In genomic region chr1:42681771-42682483, GRCh38 we compare ENCODE assay signal across 8 cellular contexts. TPM values are rescaled to one million over a fixed set of nuclear protein-coding genes. Genes with fewer than 3 reads are reported as not detected.
DNase-seq lines count a peak whose midpoint lies in the region; ATAC-seq and TF ChIP-seq lines count a peak whose summit lies in the region.

Gene YBX1, plus strand, starts transcription at chr1:42682418. Its CDS starts 148 bp downstream, at chr1:42682566.

- peak within 1 kb of the TSS; percentile 94 for H3K27ac ChIP-seq in upper lobe of right lung

- intact Hi-C loops in T-helper 1 cell treated with Interleukin-12 subunit alpha and Interleukin-12 subunit beta and Interleukin-4 antibody, amounts not matched to agents 30 ng/mL and 1 ng/mL, for 36 hours (cut with micrococcal nuclease) = loop anchor here (1.0 to 10.0 kb wide), 14 partner anchors 24 to 675 kb away; partner anchors contain the start of genes C1orf50, CCDC30, CDC20 and CFAP57
- intact Hi-C loops in left cardiac atrium (cut with DNase I) (loop anchor here in 1 of 2 donors (10.0 kb wide), 1 partner anchor 347 kb away; the partner anchor contains the start of gene FOXJ3), posterior vena cava (cut with DNase I) (no loop called here), upper lobe of right lung (cut with DNase I) (no loop called here)

- in situ Hi-C loops in GM13976 (cut with MboI; ENCODE audit: low sequenced_read_pairs, unreplicated experiment) = no loop called here

- no peaks in the 10 kb centered on the region for H3K27me3 ChIP-seq in upper lobe of right lung

- TF ChIP-seq CTCF in GM13976 (IDR thresholded peaks at IDR 0.05; ENCODE audit: borderline replicate concordance, control extremely low read depth, extremely low read depth, insufficient read depth, missing control alignments) = no peak
- no peak for TF ChIP-seq CTCF in upper lobe of right lung (IDR thresholded peaks at IDR 0.05)

- H3K4me1 ChIP-seq in upper lobe of right lung = peaks cover 47% of the 10 kb centered on the region

- no peaks in the 10 kb centered on the region for H3K9me3 ChIP-seq in upper lobe of right lung

- H3K36me3 ChIP-seq in upper lobe of right lung = peaks cover 10% of the 10 kb centered on the region

- DNase-seq in GM13976 (ENCODE audit: low spot score) (peak; percentile 98), NCI-H146 treated with DMSO at 0.1 percent for 48 hours (lab: John Stamatoyannopoulos, UW; ENCODE audit: unreplicated experiment) (peak; percentile 94), amniotic epithelial cell (ENCODE audit: low read depth) (peak; percentile 99), left cardiac atrium (peak; percentile 96), posterior vena cava (ENCODE audit: low spot score) (peak; percentile 98), upper lobe of right lung (peak; percentile 96)

- H3K4me3 ChIP-seq in upper lobe of right lung = peak within 1 kb of the TSS; percentile 79

- ATAC-seq in HG02870 (IDR thresholded peaks at IDR 0.05; ENCODE audit: unreplicated experiment) (peak; percentile 86), left cardiac atrium (peak; percentile 98), upper lobe of right lung (peak; percentile 97)

RNA-seq across cellular contexts. Expression of gene YBX1, which starts in this region (rescaled TPM):
- total RNA-seq in T-helper 1 cell treated with Interleukin-12 subunit alpha and Interleukin-12 subunit beta and Interleukin-4 antibody, amounts not matched to agents 30 ng/mL and 1 ng/mL, for 36 hours = 452 and 461 TPM in 2 replicates
- total RNA-seq in left cardiac atrium = 100 to 1,000 TPM; 764 to 775 TPM
- 100 to 1,000 TPM; 596 to 706 TPM for total RNA-seq in posterior vena cava
- total RNA-seq in upper lobe of right lung = 478 TPM

Comparison
In these comparisons a context has a peak if more than half of its experiments do, and no peak if none do; other contexts are left out.
1. Peak in every context shown above with its lines: DNase-seq, ATAC-seq, H3K4me3 ChIP-seq and H3K27ac ChIP-seq.